Comparison of ENCODE assay signal across 21 cellular contexts in the genomic region with DNA sequence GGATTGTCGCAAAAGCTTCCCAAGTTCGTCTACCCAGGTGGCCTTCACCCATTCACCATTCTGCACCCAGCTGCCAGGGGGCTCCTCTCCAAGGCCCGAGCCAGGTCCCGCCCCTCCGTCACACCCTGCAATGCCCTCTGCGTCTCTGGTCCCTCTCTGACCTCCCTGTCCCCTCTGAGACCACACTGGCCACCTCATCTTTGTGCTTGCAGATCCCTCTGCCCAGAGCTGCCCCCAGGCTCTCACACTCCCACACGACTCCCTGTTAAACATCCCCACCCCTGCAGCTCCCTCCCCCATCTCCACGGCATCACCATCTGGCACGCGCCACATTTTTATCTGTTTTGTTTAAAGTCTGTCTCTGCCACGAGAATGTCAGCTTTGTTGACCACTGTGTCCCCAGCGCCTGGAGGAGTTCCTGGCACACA.
DNase-seq lines count a peak whose midpoint lies in the region; ATAC-seq and TF ChIP-seq lines count a peak whose summit lies in the region.
"Had no signal": no experiment of that assay in that cellular context is flagged by ENCODE, and none has a peak within 500 bp of the region (broad histone marks: within the 10 kb centered on the region; RNA-seq: fewer than 3 reads in every experiment).

No MANE protein-coding gene starts in this region.

- POLR2A ChIA-PET in naive thymus-derived CD4-positive, alpha-beta T cell (lab: Charles Lee): no interaction called here

- no peak for TF ChIP-seq CTCF in heart left ventricle (IDR thresholded peaks at IDR 0.05)
- no peak for TF ChIP-seq CTCF in lower lobe of right lung (IDR thresholded peaks at IDR 0.05)

- H3K4me3 ChIP-seq in heart left ventricle (no peak overlapping the region), lower lobe of right lung (no peak overlapping the region)
- H3K4me3 ChIP-seq in naive thymus-derived CD4-positive, alpha-beta T cell (ENCODE audit: low read length): no peak overlapping the region

- no peaks in the 10 kb centered on the region for H3K36me3 ChIP-seq in heart left ventricle
- no peaks in the 10 kb centered on the region for H3K36me3 ChIP-seq in lower lobe of right lung
- no peaks in the 10 kb centered on the region for H3K36me3 ChIP-seq in naive thymus-derived CD4-positive, alpha-beta T cell (ENCODE audit: control insufficient read depth in 2 of 3, insufficient read depth in 3 of 3, low read length in 3 of 3)

- H3K27me3 Mint-ChIP-seq in naive thymus-derived CD4-positive, alpha-beta T cell: no peaks in the 10 kb centered on the region
- H3K27me3 Mint-ChIP-seq: activated CD8-positive, alpha-beta T cell treated with anti-CD3 and anti-CD28 coated beads for 36 hours; CD4-positive, alpha-beta T cell had no signal

- peaks cover 0 to 2% (median 0%) of the 10 kb centered on the region in 7 donors for H3K4me1 Mint-ChIP-seq in naive thymus-derived CD4-positive, alpha-beta T cell

- no peaks in the 10 kb centered on the region for H3K36me3 Mint-ChIP-seq in naive thymus-derived CD4-positive, alpha-beta T cell
- H3K36me3 Mint-ChIP-seq: brain had no signal

- H3K4me1 ChIP-seq in heart left ventricle: no peaks in the 10 kb centered on the region
- no peaks in the 10 kb centered on the region for H3K4me1 ChIP-seq in lower lobe of right lung
- no peaks in the 10 kb centered on the region for H3K4me1 ChIP-seq in naive thymus-derived CD4-positive, alpha-beta T cell (ENCODE audit: control insufficient read depth in 2 of 2, insufficient read depth in 2 of 2, low read length in 2 of 2)
- H3K4me1 ChIP-seq: foreskin keratinocyte had no signal

- CTCF ChIA-PET in naive thymus-derived CD4-positive, alpha-beta T cell (lab: Charles Lee): no interaction called here

- H3K9me3 Mint-ChIP-seq in naive thymus-derived CD4-positive, alpha-beta T cell: no peaks in the 10 kb centered on the region
- H3K9me3 Mint-ChIP-seq: activated CD8-positive, alpha-beta T cell treated with anti-CD3 and anti-CD28 coated beads for 36 hours; CD4-positive, alpha-beta T cell; T-helper 2 cell treated with Interferon-gamma antibody and Interleukin-4, amounts not matched to agents 5 μg/mL and 100 μg/mL, for 36 hours had no signal

- H3K27me3 ChIP-seq in heart left ventricle (peaks cover 0 to 4% (median 0%) of the 10 kb centered on the region in 9 donors), lower lobe of right lung (ENCODE audit: low read depth) (no peaks in the 10 kb centered on the region)
- H3K27me3 ChIP-seq in naive thymus-derived CD4-positive, alpha-beta T cell (ENCODE audit: control insufficient read depth in 2 of 2, insufficient read depth in 2 of 2, low read length in 2 of 2): no peaks in the 10 kb centered on the region

- H3K27ac Mint-ChIP-seq in naive thymus-derived CD4-positive, alpha-beta T cell: no peak overlapping the region
- H3K27ac Mint-ChIP-seq: activated CD8-positive, alpha-beta T cell treated with anti-CD3 and anti-CD28 coated beads for 36 hours; CD4-positive, alpha-beta T cell; T-helper 2 cell treated with Interferon-gamma antibody and Interleukin-4, amounts not matched to agents 5 μg/mL and 100 μg/mL, for 36 hours had no signal

- WGBS in heart left ventricle, 4 donors: 62 to 67% (median 62%) methylated on average over 12 of the region's 12 CpGs

- no peaks in the 10 kb centered on the region for H3K9me3 ChIP-seq in heart left ventricle
- H3K9me3 ChIP-seq in lower lobe of right lung: no peaks in the 10 kb centered on the region
- no peaks in the 10 kb centered on the region for H3K9me3 ChIP-seq in naive thymus-derived CD4-positive, alpha-beta T cell (ENCODE audit: control insufficient read depth in 2 of 3, low read length in 3 of 3)

- H3K27ac ChIP-seq in heart left ventricle (no peak overlapping the region), lower lobe of right lung (no peak overlapping the region)
- H3K27ac ChIP-seq in naive thymus-derived CD4-positive, alpha-beta T cell (ENCODE audit: low read depth, low read length): no peak overlapping the region
- H3K27ac ChIP-seq: epithelial cell of prostate, foreskin keratinocyte had no signal

- peak; percentile 58 for DNase-seq in cardiac septum (ENCODE audit: low spot score)
- no peak for DNase-seq in heart left ventricle
- DNase-seq in RPMI7951 (ENCODE audit: low read depth): peak; percentile 13
- DNase-seq in lower lobe of right lung: peak; percentile 24
- no peak for DNase-seq in cortex of kidney (lab: John Stamatoyannopoulos, UW)
- no peak for DNase-seq in naive thymus-derived CD4-positive, alpha-beta T cell
- DNase-seq in NCI-H2029 treated with DMSO at 0.1 percent for 48 hours (lab: John Stamatoyannopoulos, UW): no peak
- no peak for DNase-seq in NCI-H526 (lab: John Stamatoyannopoulos, UW)
- DNase-seq: activated CD4-positive, CD25-positive, alpha-beta regulatory T cell; activated CD8-positive, alpha-beta T cell treated with anti-CD3 and anti-CD28 coated beads for 36 hours; activated T-cell treated with anti-CD3 and anti-CD28 coated beads, Interleukin-2, amount 50 U/mL, for 48 hours; foreskin keratinocyte; midbrain; NCI-H2029; NCI-H526 treated with DMSO at 0.1 percent for 48 hours; OCI-M1; stimulated activated CD4-positive, alpha-beta T cell treated with anti-CD3 and anti-CD28 coated beads, Interleukin-12 subunit alpha, Interleukin-12 subunit beta, amount 100 ng/mL, for 4 hours had no signal

- H3K4me3 Mint-ChIP-seq in naive thymus-derived CD4-positive, alpha-beta T cell: no peak overlapping the region
- H3K4me3 Mint-ChIP-seq: activated CD8-positive, alpha-beta T cell treated with anti-CD3 and anti-CD28 coated beads for 36 hours; brain; CD4-positive, alpha-beta T cell; T-helper 2 cell treated with Interferon-gamma antibody and Interleukin-4, amounts not matched to agents 5 μg/mL and 100 μg/mL, for 36 hours had no signal

- intact Hi-C loops in cardiac septum (cut with DNase I) (no loop called here), heart left ventricle (cut with DNase I) (no loop called here), lower lobe of right lung (cut with DNase I) (no loop called here)
- intact Hi-C loops in naive thymus-derived CD4-positive, alpha-beta T cell (cut with micrococcal nuclease): no loop called here

- no peak for TF ChIP-seq POLR2A in heart left ventricle (IDR thresholded peaks at IDR 0.05)

- no peak for ATAC-seq in heart left ventricle
- no peak for ATAC-seq in lower lobe of right lung
- ATAC-seq in naive thymus-derived CD4-positive, alpha-beta T cell: no peak
- ATAC-seq: activated CD8-positive, alpha-beta T cell treated with anti-CD3 and anti-CD28 coated beads for 36 hours; foreskin keratinocyte had no signal

Comparison
In these comparisons a context has a peak if more than half of its experiments do, and no peak if none do; other contexts are left out.
1. DNase-seq: peak in cardiac septum (single experiment), RPMI7951 (single experiment) and lower lobe of right lung (single experiment); none in heart left ventricle (0 of 5), cortex of kidney (single experiment), naive thymus-derived CD4-positive, alpha-beta T cell (0 of 9), NCI-H2029 treated with DMSO at 0.1 percent for 48 hours (single experiment) and NCI-H526 (0 of 2).